In genomic region chr9:84793251-84793650, GRCh38 we compare ENCODE assay signal across 27 cellular contexts.
"Had no signal": no experiment of that assay in that cellular context is flagged by ENCODE, and none has a peak within 500 bp of the region (broad histone marks: within the 10 kb centered on the region; RNA-seq: fewer than 3 reads in every experiment).

No MANE protein-coding gene starts in this region.

- H3K27ac Mint-ChIP-seq: activated CD4-positive, alpha-beta memory T cell treated with anti-CD3 and anti-CD28 coated beads, Interleukin-2, amount 10 ng/mL, durations not matched to agents 7 days and 5 days; activated naive CD4-positive, alpha-beta T cell treated with anti-CD3 and anti-CD28 coated beads, Interleukin-2, amount 10 ng/mL, durations not matched to agents 7 days and 5 days; activated naive CD8-positive, alpha-beta T cell treated with anti-CD3 and anti-CD28 coated beads for 36 hours; activated T-helper 2 cell treated with anti-CD3 and anti-CD28 coated beads, Interferon-gamma antibody, Interleukin-2, Interleukin-4, amounts not matched to agents 10 μg/mL and 5 μg/mL and 100 μg/mL, durations not matched to agents 14 hours and 24 hours and 36 hours; T-cell had no signal

- H3K27me3 Mint-ChIP-seq: activated naive CD4-positive, alpha-beta T cell treated with anti-CD3 and anti-CD28 coated beads, Interleukin-2, amount 10 ng/mL, durations not matched to agents 7 days and 5 days; activated naive CD8-positive, alpha-beta T cell treated with anti-CD3 and anti-CD28 coated beads for 36 hours; T-cell had no signal

- H3K36me3 ChIP-seq: breast epithelium, SJCRH30 had no signal

- H3K4me3 Mint-ChIP-seq: activated CD4-positive, alpha-beta memory T cell treated with anti-CD3 and anti-CD28 coated beads, Interleukin-2, amount 10 ng/mL, durations not matched to agents 7 days and 5 days; activated naive CD4-positive, alpha-beta T cell treated with anti-CD3 and anti-CD28 coated beads, Interleukin-2, amount 10 ng/mL, durations not matched to agents 7 days and 5 days; activated naive CD8-positive, alpha-beta T cell treated with anti-CD3 and anti-CD28 coated beads for 36 hours; T-cell had no signal

- H3K27ac ChIP-seq: RWPE1, SJCRH30, VCaP had no signal

- H3K9me3 Mint-ChIP-seq: activated CD4-positive, alpha-beta memory T cell treated with anti-CD3 and anti-CD28 coated beads, Interleukin-2, amount 10 ng/mL, durations not matched to agents 7 days and 5 days; activated naive CD4-positive, alpha-beta T cell treated with anti-CD3 and anti-CD28 coated beads, Interleukin-2, amount 10 ng/mL, durations not matched to agents 7 days and 5 days; activated naive CD8-positive, alpha-beta T cell treated with anti-CD3 and anti-CD28 coated beads for 36 hours; activated T-helper 2 cell treated with anti-CD3 and anti-CD28 coated beads, Interferon-gamma antibody, Interleukin-2, Interleukin-4, amounts not matched to agents 10 μg/mL and 5 μg/mL and 100 μg/mL, durations not matched to agents 14 hours and 24 hours and 36 hours; T-cell had no signal

- H3K36me3 Mint-ChIP-seq: activated naive CD4-positive, alpha-beta T cell treated with anti-CD3 and anti-CD28 coated beads, Interleukin-2, amount 10 ng/mL, durations not matched to agents 7 days and 5 days; activated naive CD8-positive, alpha-beta T cell treated with anti-CD3 and anti-CD28 coated beads for 36 hours; T-cell had no signal

- ATAC-seq: K562, Panc1, T-cell had no signal

- H3K9me3 ChIP-seq: breast epithelium, SJCRH30 had no signal

- DNase-seq: activated CD4-positive, alpha-beta memory T cell treated with anti-CD3 and anti-CD28 coated beads, Interleukin-2, amount 10 ng/mL, durations not matched to agents 7 days and 5 days; activated CD4-positive, alpha-beta T cell treated with anti-CD3 and anti-CD28 coated beads, Interleukin-2, amount 50 U/mL, for 1 hour; activated CD4-positive, CD25-positive, alpha-beta regulatory T cell; activated gamma-delta T cell treated with Interleukin-2 at 50 U/mL for 16 hours; activated naive CD4-positive, alpha-beta T cell treated with anti-CD3 and anti-CD28 coated beads, Interleukin-2, amount 10 ng/mL, durations not matched to agents 7 days and 5 days; activated naive CD8-positive, alpha-beta T cell treated with anti-CD3 and anti-CD28 coated beads for 36 hours; activated T-cell treated with anti-CD3 and anti-CD28 coated beads for 4 hours; activated T-cell treated with anti-CD3 and anti-CD28 coated beads, Interleukin-2, amount 50 U/mL, for 48 hours; Karpas-422; NCI-H1048; NCI-H146; NCI-H187 treated with DMSO at 0.1 percent for 48 hours; NCI-H2081 treated with DMSO at 0.1 percent for 48 hours; NCI-H446; NCI-H524; NCI-H748 treated with DMSO at 0.1 percent for 48 hours; OCI-M1; Right ventricle myocardium superior; SJCRH30; T-cell; T-helper 2 cell had no signal

- H3K27me3 ChIP-seq: breast epithelium, SJCRH30 had no signal

- H3K4me1 ChIP-seq: SJCRH30 had no signal

- H3K4me1 Mint-ChIP-seq: activated CD4-positive, alpha-beta memory T cell treated with anti-CD3 and anti-CD28 coated beads, Interleukin-2, amount 10 ng/mL, durations not matched to agents 7 days and 5 days; activated naive CD4-positive, alpha-beta T cell treated with anti-CD3 and anti-CD28 coated beads, Interleukin-2, amount 10 ng/mL, durations not matched to agents 7 days and 5 days; activated naive CD8-positive, alpha-beta T cell treated with anti-CD3 and anti-CD28 coated beads for 36 hours; T-cell had no signal

- H3K4me3 ChIP-seq: breast epithelium, K562, SJCRH30 had no signal
